23 cellular contexts compared by ENCODE assay signal in the genomic region with DNA sequence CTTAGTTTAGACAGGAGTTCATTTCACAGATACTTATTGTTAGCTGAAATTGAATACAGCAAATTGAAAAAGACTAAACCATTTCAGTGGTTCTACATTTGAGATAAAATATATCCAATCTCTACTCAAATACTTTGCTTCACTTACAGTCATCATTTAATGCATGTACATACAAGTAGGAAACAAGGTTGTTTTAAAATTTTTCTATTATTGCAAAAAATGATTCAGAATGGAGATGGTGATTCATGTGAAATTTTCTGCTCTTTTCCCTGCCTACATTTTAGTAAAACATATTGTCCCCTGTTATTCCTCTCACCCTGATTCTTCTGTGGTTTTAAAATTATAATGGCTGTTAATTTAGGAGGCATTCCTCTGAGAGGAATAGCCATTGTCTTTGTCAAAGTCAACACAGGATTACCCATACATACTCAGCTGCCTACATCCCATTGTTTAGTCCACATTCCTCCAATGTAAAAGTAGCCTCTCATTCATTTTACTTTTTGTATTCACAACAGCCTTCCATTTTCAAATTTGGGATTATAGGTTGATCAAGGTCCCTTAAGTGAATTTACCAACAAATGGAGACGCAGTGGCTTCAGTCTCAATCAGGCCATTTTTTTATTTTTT.
"Had no signal": no experiment of that assay in that cellular context is flagged by ENCODE, and none has a peak within 500 bp of the region (broad histone marks: within the 10 kb centered on the region; RNA-seq: fewer than 3 reads in every experiment).

No MANE protein-coding gene starts in this region.

- ATAC-seq: activated naive CD4-positive, alpha-beta T cell treated with anti-CD3 and anti-CD28 coated beads, Interleukin-2, amount 50 U/mL, for 72 hours; naive thymus-derived CD8-positive, alpha-beta T cell; upper lobe of right lung had no signal

- H3K36me3 ChIP-seq: right atrium auricular region, suprapubic skin, tibial artery, upper lobe of right lung, WERI-Rb-1 had no signal

- H3K27ac ChIP-seq: right atrium auricular region, suprapubic skin, tibial artery, upper lobe of right lung, WERI-Rb-1 had no signal

- H3K4me1 ChIP-seq: right atrium auricular region, suprapubic skin, tibial artery, upper lobe of right lung had no signal

- H3K9me3 ChIP-seq: suprapubic skin, upper lobe of right lung had no signal

- H3K27me3 ChIP-seq: right atrium auricular region, suprapubic skin, tibial artery, upper lobe of right lung had no signal

- DNase-seq: activated CD4-positive, alpha-beta memory T cell treated with anti-CD3 and anti-CD28 coated beads, Interleukin-2, amount 10 ng/mL, durations not matched to agents 7 days and 5 days; activated CD4-positive, alpha-beta T cell treated with anti-CD3 and anti-CD28 coated beads, Interleukin-2, amount 10 ng/mL, durations not matched to agents 7 days and 5 days; activated CD4-positive, CD25-positive, alpha-beta regulatory T cell treated with anti-CD3 and anti-CD28 coated beads, Interleukin-2, amount 50 U/mL, for 72 hours; activated CD8-positive, alpha-beta memory T cell treated with anti-CD3 and anti-CD28 coated beads, Interleukin-2, amount 50 U/mL, for 48 hours; activated naive CD4-positive, alpha-beta T cell; activated T-cell treated with anti-CD3 and anti-CD28 coated beads, Interleukin-2, amount 50 U/mL, for 24 hours; effector CD8-positive, alpha-beta T cell; head of caudate nucleus; hippocampal formation; immature natural killer cell; naive thymus-derived CD8-positive, alpha-beta T cell; nucleus accumbens; stimulated activated CD4-positive, alpha-beta T cell treated with anti-CD3 and anti-CD28 coated beads, Interleukin-2, amount 100 ng/mL, for 24 hours; stimulated activated naive CD4-positive, alpha-beta T cell; SW 1271; T-helper 9 cell; tibial artery; upper lobe of right lung; WERI-Rb-1 had no signal

- H3K4me3 ChIP-seq: right atrium auricular region, smooth muscle cell, suprapubic skin, tibial artery, upper lobe of right lung had no signal
